In genomic region chr5:76690704-76691469, GRCh38 we compare ENCODE assay signal across 10 cellular contexts. TPM values are rescaled to one million over a fixed set of nuclear protein-coding genes. Genes with fewer than 3 reads are reported as not detected.
DNase-seq lines count a peak whose midpoint lies in the region; ATAC-seq, FAIRE-seq and TF ChIP-seq lines count a peak whose summit lies in the region.
"Had no signal": no experiment of that assay in that cellular context is flagged by ENCODE, and none has a peak within 500 bp of the region (broad histone marks: within the 10 kb centered on the region; RNA-seq: fewer than 3 reads in every experiment).

No MANE protein-coding gene starts in this region.

- H3K4me1 ChIP-seq in K562 (replicated peaks in 1 of 2; ENCODE audit: control insufficient read depth in 2 of 2, insufficient read depth in 2 of 2, low read length in 2 of 2) (peaks cover 0 to 3% of the 10 kb centered on the region in 2 experiments; a peak in 2 of 5 replicates), stomach (peaks cover 5 to 17% (median 13%) of the 10 kb centered on the region in 4 donors)

- H3K27me3 Mint-ChIP-seq in T-helper 2 cell treated with Interferon-gamma antibody and Interleukin-4, amounts not matched to agents 5 μg/mL and 100 μg/mL, for 36 hours (ENCODE audit: low read depth) = no peaks in the 10 kb centered on the region

- peaks cover 46% of the 10 kb centered on the region for H3K36me3 Mint-ChIP-seq in T-helper 2 cell treated with Interferon-gamma antibody and Interleukin-4, amounts not matched to agents 5 μg/mL and 100 μg/mL, for 36 hours (ENCODE audit: low read depth)

- peak overlapping the region; percentile 39 for H3K27ac Mint-ChIP-seq in T-helper 2 cell treated with Interferon-gamma antibody and Interleukin-4, amounts not matched to agents 5 μg/mL and 100 μg/mL, for 36 hours

- DNase-seq in T-helper 2 cell treated with Interferon-gamma antibody and Interleukin-4, amounts not matched to agents 5 μg/mL and 100 μg/mL, for 36 hours (ENCODE audit: low spot score) = no peak
- DNase-seq in T-helper 2 cell = no peak
- no peak for DNase-seq in K562 (ENCODE audit: extremely low read depth in 1 of 4, low spot score in 3 of 4)
- peak; percentile 78 for DNase-seq in iris pigment epithelial cell (ENCODE audit: low read depth)
- DNase-seq in stomach = no peak
- no peak for DNase-seq in Kasumi-1 (lab: John Stamatoyannopoulos, UW)
- DNase-seq in SHP77 treated with DMSO at 0.1 percent for 48 hours (lab: John Stamatoyannopoulos, UW) = no peak
- DNase-seq in DMS153 treated with DMSO at 0.1 percent for 48 hours (lab: John Stamatoyannopoulos, UW; ENCODE audit: unreplicated experiment) = no peak
- DNase-seq: head of caudate nucleus had no signal

- 61% methylated on average over 7 of the region's 7 CpGs for WGBS in K562 (ENCODE audit: insufficient coverage, low coverage, missing lambda C conversion rate)
- WGBS in stomach, 5 donors = 54 to 65% (median 62%) methylated on average over 7 of the region's 7 CpGs

- H3K4me3 ChIP-seq in K562 (no peak overlapping the region), stomach (no peak overlapping the region)

- no peak overlapping the region for H3K4me3 Mint-ChIP-seq in T-helper 2 cell treated with Interferon-gamma antibody and Interleukin-4, amounts not matched to agents 5 μg/mL and 100 μg/mL, for 36 hours

- no TSS peak for BruUV-seq in K562 (replicated peaks; lab: Mats Ljungman, UMichigan)

- TF ChIP-seq POLR2A in K562 (conservative IDR thresholded peaks at IDR 0.05) (no peak), stomach (IDR thresholded peaks at IDR 0.05) (no peak)

- TF ChIP-seq EP300 in K562 (IDR thresholded peaks at IDR 0.05; ENCODE audit: low read length) (no peak), stomach (IDR thresholded peaks at IDR 0.05) (no peak)

- in situ Hi-C loops in K562 (cut with MboI) = no loop called here

- TF ChIP-seq CTCF in K562 (IDR thresholded peaks at IDR 0.05 in 2 of 3, conservative IDR thresholded peaks at IDR 0.05 in 1 of 3; ENCODE audit: insufficient read depth in 2 of 3, low read depth in 1 of 3, low read length in 3 of 3) (no peak), stomach (IDR thresholded peaks at IDR 0.05) (no peak)

- H4K20me1 ChIP-seq in K562 (replicated peaks; ENCODE audit: control insufficient read depth, insufficient read depth, low read length) = no peaks in the 10 kb centered on the region

- H3K27me3 ChIP-seq in K562 (ENCODE audit: control insufficient read depth in 2 of 2, insufficient read depth in 2 of 2, low read length in 2 of 2) = no peaks in the 10 kb centered on the region
- H3K27me3 ChIP-seq in stomach = no peaks in the 10 kb centered on the region
- H3K27me3 ChIP-seq: neutrophil had no signal

- H3K36me3 ChIP-seq in K562 (ENCODE audit: control insufficient read depth, insufficient read depth, low read length) (no peaks in the 10 kb centered on the region), stomach (peaks cover 0 to 54% (median 33%) of the 10 kb centered on the region in 4 donors)

- H3K9ac ChIP-seq in K562 (ENCODE audit: insufficient read depth in 1 of 2, low read depth in 2 of 2, low read length in 2 of 2) = no peak overlapping the region

- POLR2A ChIA-PET in K562 (lab: Yijun Ruan, JAX) = interaction anchor here (0.6 to 2.6 kb wide), 4 partner anchors 14 to 131 kb away, joined by 3 to 9 read pairs (median 6); no protein-coding TSS in a partner anchor

- H3K27ac ChIP-seq in K562 (ENCODE audit: extremely low read depth, low read depth, low read length) = no peak overlapping the region
- H3K27ac ChIP-seq in stomach = peak overlapping the region; percentile 46 to 80 (median 51)
- H3K27ac ChIP-seq: neutrophil had no signal

- H3K79me2 ChIP-seq in K562 (ENCODE audit: control insufficient read depth, insufficient read depth, low read length) = no peaks in the 10 kb centered on the region

- no peak overlapping the region for H2AFZ ChIP-seq in K562 (ENCODE audit: low read depth, low read length)

- H3K9me3 Mint-ChIP-seq in T-helper 2 cell treated with Interferon-gamma antibody and Interleukin-4, amounts not matched to agents 5 μg/mL and 100 μg/mL, for 36 hours = no peaks in the 10 kb centered on the region

- TF ChIP-seq RAD21 in K562 (CRISPR knock-in tag; conservative IDR thresholded peaks at IDR 0.05 in 1 of 2, IDR thresholded peaks at IDR 0.05 in 1 of 2) = no peak

- no peaks in the 10 kb centered on the region for H3K9me1 ChIP-seq in K562 (ENCODE audit: control insufficient read depth, insufficient read depth, low read length)

- no peak for ATAC-seq in K562

- FAIRE-seq in K562 (lab: Jason Lieb, UNC) = peak; percentile 26

- no peak overlapping the region for H3K4me2 ChIP-seq in K562 (ENCODE audit: insufficient read depth, low read length)

- intact Hi-C loops in K562 (cut with micrococcal nuclease) (no loop called here), stomach (cut with DNase I; ENCODE audit: low total_unique reads) (no loop called here)

- CTCF ChIA-PET in K562 (lab: Yijun Ruan, JAX; ENCODE audit: low intra/inter-chr PET ratio) = no interaction called here

- H3K9me3 ChIP-seq in K562 (replicated peaks; ENCODE audit: control insufficient read depth, insufficient read depth, low read depth, low read length) = no peaks in the 10 kb centered on the region
- H3K9me3 ChIP-seq in stomach = no peaks in the 10 kb centered on the region
- H3K9me3 ChIP-seq: neutrophil had no signal

- H3K4me1 Mint-ChIP-seq in T-helper 2 cell treated with Interferon-gamma antibody and Interleukin-4, amounts not matched to agents 5 μg/mL and 100 μg/mL, for 36 hours (ENCODE audit: low read depth) = peaks cover 16% of the 10 kb centered on the region

TF ChIP-seq in K562, 482 proteins besides CTCF, POLR2A, EP300 and RAD21:
- TF ChIP-seq PYGO2 (tag; IDR thresholded peaks at IDR 0.05) = no peak
- TF ChIP-seq SAFB (IDR thresholded peaks at IDR 0.05; ENCODE audit: borderline replicate concordance, low read depth, low read length) = no peak
- no peak for TF ChIP-seq HDAC3 (IDR thresholded peaks at IDR 0.05; ENCODE audit: borderline replicate concordance, partially characterized antibody)
- no peak for TF ChIP-seq RNF219 (CRISPR knock-in tag; IDR thresholded peaks at IDR 0.05)
- TF ChIP-seq ZNF274 (IDR thresholded peaks at IDR 0.05; ENCODE audit: borderline replicate concordance, low read depth, low read length) = no peak
- peak in 1 of 3 experiments; percentile 24 for TF ChIP-seq YY1 (IDR thresholded peaks at IDR 0.05; ENCODE audit: borderline replicate concordance in 1 of 3, control insufficient read depth in 1 of 3, extremely low read depth in 1 of 3, insufficient read depth in 3 of 3, insufficient read length in 1 of 3, insufficient replicate concordance in 2 of 3, low read depth in 1 of 3, low read length in 2 of 3)

RNA-seq across cellular contexts. Expression of gene F2R, which starts 25.0 kb away (rescaled TPM):
- 26.4 and 32.1 TPM in 2 replicates for total RNA-seq in K562 (2011; cell fraction: chromatin; rRNA removed; ENCODE audit: low replicate concordance)
- 29.2 and 33.2 TPM in 2 replicates for total RNA-seq in K562 (2011; cell fraction: nucleolus; rRNA removed)
- 46.1 and 60.1 TPM in 2 replicates for total RNA-seq in K562 (2011; cell fraction: nucleoplasm; rRNA removed)
- 11.2 and 13.7 TPM in 2 replicates for total RNA-seq in K562 (2014; rRNA removed)
- total RNA-seq in K562 (2014; rRNA removed; fragmentation: Illumina TruSeq; extraction: Trizol) = 15.1 and 15.2 TPM in 2 replicates
- total RNA-seq in K562 (2015; rRNA removed; fragmentation: Illumina TruSeq; extraction: Trizol) = 10.5 and 11.1 TPM in 2 replicates
- 14.7 and 15.3 TPM in 2 replicates for total RNA-seq in K562 (2021)
- 34.7 and 56.5 TPM in 2 replicates for polyA plus RNA-seq in K562 (2011; rRNA removed)
- polyA plus RNA-seq in K562 (2011; cell fraction: cytosol; rRNA removed) = 39.1 and 73.9 TPM in 2 replicates
- 11.1 and 24.1 TPM in 2 replicates for polyA plus RNA-seq in K562 (2011; cell fraction: nucleus; rRNA removed)
- 10.9 and 11.1 TPM in 2 replicates for polyA plus RNA-seq in K562 (2012)
- polyA plus RNA-seq in K562 (2014; fragmentation: Illumina TruSeq; extraction: Trizol) = 19.1 and 19.8 TPM in 2 replicates
- 1 to 10 TPM; 4.0 to 4.9 TPM for polyA plus RNA-seq in K562 (2014; fragmentation: Nextera tagmentation; extraction: Ambion mirVana)
- 17.1 and 18.5 TPM in 2 replicates for polyA plus RNA-seq in K562 (2014; rRNA removed)
- 35.4 and 55.1 TPM in 2 replicates for polyA minus RNA-seq in K562 (2011; rRNA and poly(A)+ RNA removed)
- polyA minus RNA-seq in K562 (2011; cell fraction: cytosol; rRNA and poly(A)+ RNA removed) = 13.9 and 23.1 TPM in 2 replicates
- polyA minus RNA-seq in K562 (2011; cell fraction: nucleus; rRNA and poly(A)+ RNA removed) = 8.1 and 19.8 TPM in 2 replicates
- 10 to 100 TPM in 2 of 5 donors, 1 to 10 TPM in 2, not detected in 1; 1.4 to 16.2 (median 9.3) TPM for total RNA-seq in stomach
- polyA plus RNA-seq in stomach = 1 to 10 TPM; 2.2 to 6.0 (median 4.7) TPM
